In the genomic region with DNA sequence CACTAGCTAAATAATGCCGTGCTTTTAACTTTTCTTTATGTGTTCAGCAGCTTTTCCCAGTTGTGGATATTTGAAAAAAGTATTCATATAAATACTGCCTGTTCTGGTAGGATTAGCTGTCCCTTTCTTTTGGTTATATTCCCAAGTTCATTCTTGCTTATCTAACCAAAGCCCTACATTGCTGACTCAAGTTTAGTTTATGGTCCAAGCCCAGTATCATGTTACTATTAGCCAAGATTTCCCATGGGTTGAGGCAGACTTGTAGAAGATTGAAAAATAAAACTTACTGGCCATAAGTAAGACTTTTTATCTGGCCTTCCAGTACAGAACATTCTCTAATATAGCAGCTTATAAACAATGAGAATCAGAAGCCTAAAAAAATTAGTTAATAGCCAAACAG, we compare ENCODE assay signal across 1 cellular context.
TF ChIP-seq lines count a peak whose summit lies in the region.

No MANE protein-coding gene starts in this region.

TF ChIP-seq in IMR-90, 13 proteins besides CTCF, POLR2A, EP300 and RAD21 (continued from another document):
- TF ChIP-seq, protein P1, sequence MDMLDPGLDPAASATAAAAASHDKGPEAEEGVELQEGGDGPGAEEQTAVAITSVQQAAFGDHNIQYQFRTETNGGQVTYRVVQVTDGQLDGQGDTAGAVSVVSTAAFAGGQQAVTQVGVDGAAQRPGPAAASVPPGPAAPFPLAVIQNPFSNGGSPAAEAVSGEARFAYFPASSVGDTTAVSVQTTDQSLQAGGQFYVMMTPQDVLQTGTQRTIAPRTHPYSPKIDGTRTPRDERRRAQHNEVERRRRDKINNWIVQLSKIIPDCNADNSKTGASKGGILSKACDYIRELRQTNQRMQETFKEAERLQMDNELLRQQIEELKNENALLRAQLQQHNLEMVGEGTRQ (IDR thresholded peaks at IDR 0.05; ENCODE audit: low read depth, low read length), result no peak
- TF ChIP-seq MAZ (IDR thresholded peaks at IDR 0.05; ENCODE audit: borderline replicate concordance, low read depth, low read length) (no peak), CEBPB (IDR thresholded peaks at IDR 0.05; ENCODE audit: low read depth, low read length) (peak; percentile 66), NFE2L2 (IDR thresholded peaks at IDR 0.05; ENCODE audit: low read depth, low read length) (peak; percentile 16; the same call in 1 of the 2 replicates), RFX5 (IDR thresholded peaks at IDR 0.05; ENCODE audit: low read depth, low read length) (no peak)
TF ChIP-seq in IMR-90: peak in this region for 4.
